In genomic region chr7:77463641-77464040, GRCh38 we compare ENCODE assay signal across 8 cellular contexts. TPM values are rescaled to one million over a fixed set of nuclear protein-coding genes. Genes with fewer than 3 reads are reported as not detected.
DNase-seq lines count a peak whose midpoint lies in the region; ATAC-seq and TF ChIP-seq lines count a peak whose summit lies in the region.
"Not testable (repeated sequence)": the region's sequence is repeated elsewhere in the genome, so short reads cannot be mapped to it uniquely, and the experiment has no call there.

No MANE protein-coding gene starts in this region.

- peak overlapping the region; percentile 72 for H3K27ac ChIP-seq in GM23248
- peak overlapping the region in 5 of 8 donors; percentile 17 to 83 (median 70) for H3K27ac ChIP-seq in spleen

- not testable (repeated sequence) for TF ChIP-seq POLR2A in spleen (IDR thresholded peaks at IDR 0.05)

- DNase-seq in AG10803 (ENCODE audit: low read depth) (peak; percentile 72), GM23248 (peak; percentile 93), MV-4-11 (lab: John Stamatoyannopoulos, UW) (peak; percentile 93), fibroblast of gingiva (ENCODE audit: low read depth) (peak; percentile 52)
- peak; percentile 48 for DNase-seq in activated CD4-positive, alpha-beta T cell treated with anti-CD3 and anti-CD28 coated beads for 48 hours
- not testable (repeated sequence) for DNase-seq in spleen

- H3K36me3 ChIP-seq in GM23248 (ENCODE audit: low read depth); spleen: not testable (repeated sequence)

- not testable (repeated sequence) for H3K9me3 ChIP-seq in GM23248 (ENCODE audit: low read depth); spleen

- ATAC-seq in GM18858 (IDR thresholded peaks at IDR 0.05; ENCODE audit: unreplicated experiment), result peak; percentile 60
- ATAC-seq in HG03196 (IDR thresholded peaks at IDR 0.05; ENCODE audit: unreplicated experiment), result peak; percentile 63

- peak overlapping the region; percentile 4 for H3K4me2 ChIP-seq in GM23248 (ENCODE audit: unreplicated experiment)

- H3K9me2 ChIP-seq in GM23248 (ENCODE audit: insufficient read depth), result not testable (repeated sequence)

- H3K4me1 ChIP-seq in GM23248 (ENCODE audit: insufficient read depth) (peaks cover 10% of the 10 kb centered on the region), spleen (peaks cover 0 to 73% (median 14%) of the 10 kb centered on the region in 6 donors)

- H3F3A ChIP-seq in GM23248 (ENCODE audit: insufficient read depth), result peaks cover 16% of the 10 kb centered on the region

- not testable (repeated sequence) for TF ChIP-seq CTCF in AG10803 (conservative IDR thresholded peaks at IDR 0.05; ENCODE audit: low read length); spleen (IDR thresholded peaks at IDR 0.05 in 8 of 11, conservative IDR thresholded peaks at IDR 0.05 in 3 of 11)

- in situ Hi-C loops in GM23248 (cut with MboI), result not testable (repeated sequence)

- not testable (repeated sequence) for H3K79me2 ChIP-seq in GM23248 (ENCODE audit: insufficient read depth)

- WGBS in GM23248 (ENCODE audit: low coverage in 1 of 2, low lambda C conversion rate in 2 of 2, missing lambda C conversion rate in 2 of 2), 2 experiments, result 15 to 19% methylated on average over 6 of the region's 6 CpGs
- 39 to 63% (median 49%) methylated on average over 6 of the region's 6 CpGs for WGBS in spleen, 5 donors

- intact Hi-C loops in spleen (cut with DNase I; ENCODE audit: low total_unique reads), result not testable (repeated sequence)

- not testable (repeated sequence) for H4K20me1 ChIP-seq in GM23248 (ENCODE audit: insufficient read depth)

- H3K9ac ChIP-seq in GM23248, result not testable (repeated sequence)

- H2AFZ ChIP-seq in GM23248, result not testable (repeated sequence)

- not testable (repeated sequence) for H3K27me3 ChIP-seq in GM23248 (replicated peaks; ENCODE audit: insufficient read depth); spleen (replicated peaks in 1 of 7)

- H3K4me3 ChIP-seq in AG10803 (ENCODE audit: low read length); GM23248; spleen: not testable (repeated sequence)

RNA-seq across cellular contexts. Expression of gene GSAP, which starts 47.5 kb away (rescaled TPM):
- 4.3 and 5.2 TPM in 2 replicates for total RNA-seq in GM23248 (2014; rRNA removed; shearing (Covaris generic))
- polyA plus RNA-seq in GM23248 (2016; fragmentation: Nextera tagmentation; extraction: Ambion mirVana) (4.1 and 4.2 TPM in 2 replicates), spleen (10 to 100 TPM; 35.9 to 63.6 (median 49.6) TPM)
- total RNA-seq in spleen, result 10 to 100 TPM; 54.5 to 96.5 (median 86.2) TPM
